Comparison of ENCODE assay signal across 23 cellular contexts in the genomic region with DNA sequence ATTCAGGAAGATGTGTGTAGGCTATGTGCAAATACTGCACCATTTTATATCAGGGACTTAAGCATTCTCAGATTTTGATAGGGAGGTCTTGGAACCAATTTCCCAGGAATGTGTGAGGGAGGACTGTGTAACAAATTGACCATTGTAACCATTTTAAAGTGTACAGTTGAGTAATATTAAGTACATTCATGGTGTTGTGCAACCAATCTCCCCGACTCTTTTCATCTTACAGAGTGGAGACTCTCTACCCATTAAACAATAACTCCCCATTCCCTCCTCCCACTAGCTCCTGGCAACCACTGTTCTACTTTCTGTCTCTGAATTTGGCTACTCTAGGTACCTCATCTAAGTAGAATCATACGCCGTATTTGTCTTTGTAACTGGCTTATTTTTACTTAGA. TPM values are rescaled to one million over a fixed set of nuclear protein-coding genes. Genes with fewer than 3 reads are reported as not detected.
"Had no signal": no experiment of that assay in that cellular context is flagged by ENCODE, and none has a peak within 500 bp of the region (broad histone marks: within the 10 kb centered on the region; RNA-seq: fewer than 3 reads in every experiment).

No MANE protein-coding gene starts in this region.

- ATAC-seq: activated naive CD8-positive, alpha-beta T cell treated with anti-CD3 and anti-CD28 coated beads, Interleukin-2, amount 50 U/mL, for 24 hours; mucosa of descending colon; natural killer cell; psoas muscle; sciatic nerve; T-cell had no signal

- H3K9me3 ChIP-seq: ascending aorta, esophagus squamous epithelium, mucosa of descending colon, psoas muscle, SK-N-SH, spleen, stomach, testis had no signal

- H3K27me3 ChIP-seq: ascending aorta, esophagus squamous epithelium, spleen, stomach, testis had no signal

- DNase-seq: activated CD4-positive, alpha-beta T cell treated with anti-CD3 and anti-CD28 coated beads for 1 hour; activated CD4-positive, alpha-beta T cell treated with anti-CD3 and anti-CD28 coated beads, Interleukin-2, amount 50 U/mL, for 48 hours; activated naive CD4-positive, alpha-beta T cell treated with anti-CD3 and anti-CD28 coated beads for 36 hours; activated naive CD8-positive, alpha-beta T cell treated with anti-CD3 and anti-CD28 coated beads, Interleukin-2, amount 50 U/mL, for 24 hours; esophagus squamous epithelium; head of caudate nucleus; mucosa of descending colon; natural killer cell; occipital lobe; psoas muscle; SK-N-SH; spleen; stimulated activated CD4-positive, alpha-beta T cell treated with anti-CD3 and anti-CD28 coated beads, Interleukin-1b, Interleukin-23, amount 100 ng/mL, for 48 hours; stomach; T-cell; T-helper 9 cell; testis had no signal

- H3K4me3 ChIP-seq: ascending aorta, esophagus squamous epithelium, mucosa of descending colon, psoas muscle, spleen, stomach, testis had no signal

- FAIRE-seq: bronchial epithelial cell, colon, endometrium, frontal cortex had no signal

- H3K27ac ChIP-seq: ascending aorta, esophagus squamous epithelium, psoas muscle, spleen, stomach, testis had no signal

RNA-seq across cellular contexts. Expression of a gene that starts 58.3 kb away (rescaled TPM):
- total RNA-seq: bronchial epithelial cell had no signal
